In genomic region chr1:6511056-6511455, GRCh38 we compare ENCODE assay signal across 26 cellular contexts. TPM values are rescaled to one million over a fixed set of nuclear protein-coding genes. Genes with fewer than 3 reads are reported as not detected.
DNase-seq lines count a peak whose midpoint lies in the region; ATAC-seq and TF ChIP-seq lines count a peak whose summit lies in the region.
"Had no signal": no experiment of that assay in that cellular context is flagged by ENCODE, and none has a peak within 500 bp of the region (broad histone marks: within the 10 kb centered on the region; RNA-seq: fewer than 3 reads in every experiment).

No MANE protein-coding gene starts in this region.

- peaks cover 15% of the 10 kb centered on the region for H3K27me3 Mint-ChIP-seq in T-helper 17 cell
- H3K27me3 Mint-ChIP-seq in neural crest cell (ENCODE audit: low read depth) = no peaks in the 10 kb centered on the region
- no peaks in the 10 kb centered on the region for H3K27me3 Mint-ChIP-seq in natural killer cell treated with Interleukin-12 subunit alpha and Interleukin-12 subunit beta and Interleukin-15 and Interleukin-18, amount 100 ng/mL, for 72 hours

- DNase-seq in DMS 273 (lab: John Stamatoyannopoulos, UW; ENCODE audit: unreplicated experiment) (peak; percentile 85), NCI-H1092 (lab: John Stamatoyannopoulos, UW) (peak; percentile 80), T-helper 17 cell (no peak), neural crest cell (ENCODE audit: low read depth, low spot score) (no peak), GM03348 (ENCODE audit: low spot score) (no peak), inferior parietal cortex (ENCODE audit: extremely low spot score) (no peak)
- no peak for DNase-seq in natural killer cell treated with Interleukin-12 subunit alpha and Interleukin-12 subunit beta and Interleukin-15 and Interleukin-18, amount 100 ng/mL, for 72 hours (ENCODE audit: low spot score)
- no peak for DNase-seq in central memory CD4-positive, alpha-beta T cell
- DNase-seq: AML-193; Caco-2; CD8-positive, alpha-beta T cell; H9; MM.1S; NCI-H1048; NCI-H1436; NCI-H187 treated with DMSO at 0.1 percent for 48 hours; NK-92 treated with Interleukin-12 subunit alpha and Interleukin-12 subunit beta, amount 100 ng/mL, for 24 hours; PC-9; T1000 had no signal

- H3K4me3 Mint-ChIP-seq in T-helper 17 cell = no peak overlapping the region
- no peak overlapping the region for H3K4me3 Mint-ChIP-seq in neural crest cell
- no peak overlapping the region for H3K4me3 Mint-ChIP-seq in natural killer cell treated with Interleukin-12 subunit alpha and Interleukin-12 subunit beta and Interleukin-15 and Interleukin-18, amount 100 ng/mL, for 72 hours
- H3K4me3 Mint-ChIP-seq: CD8-positive, alpha-beta T cell; GM23338; H9 had no signal

- H3K27ac Mint-ChIP-seq in T-helper 17 cell (peak overlapping the region; percentile 6), neural crest cell (ENCODE audit: unreplicated experiment) (peak overlapping the region; percentile 19)
- H3K27ac Mint-ChIP-seq in natural killer cell treated with Interleukin-12 subunit alpha and Interleukin-12 subunit beta and Interleukin-15 and Interleukin-18, amount 100 ng/mL, for 72 hours = no peak overlapping the region
- H3K27ac Mint-ChIP-seq: CD8-positive, alpha-beta T cell; GM23338; H9 had no signal

- no peaks in the 10 kb centered on the region for H3K36me3 Mint-ChIP-seq in T-helper 17 cell (ENCODE audit: low read depth)
- H3K36me3 Mint-ChIP-seq in neural crest cell (ENCODE audit: low read depth) = no peaks in the 10 kb centered on the region
- H3K36me3 Mint-ChIP-seq in natural killer cell treated with Interleukin-12 subunit alpha and Interleukin-12 subunit beta and Interleukin-15 and Interleukin-18, amount 100 ng/mL, for 72 hours = no peaks in the 10 kb centered on the region
- H3K36me3 Mint-ChIP-seq: CD8-positive, alpha-beta T cell had no signal

- no peak for ATAC-seq in T-helper 17 cell
- no peak for ATAC-seq in natural killer cell treated with Interleukin-12 subunit alpha and Interleukin-12 subunit beta and Interleukin-15 and Interleukin-18, amount 100 ng/mL, for 72 hours
- ATAC-seq: A549; CD8-positive, alpha-beta T cell; Right ventricle myocardium inferior had no signal

- TF ChIP-seq CTCF in neural crest cell (conservative IDR thresholded peaks at IDR 0.05) = no peak

- H3K9me3 ChIP-seq in T-helper 17 cell (ENCODE audit: control insufficient read depth, low read length, poor library complexity, severe bottlenecking) = no peaks in the 10 kb centered on the region
- H3K9me3 ChIP-seq: A549, Caco-2 had no signal

- H3K4me1 Mint-ChIP-seq in T-helper 17 cell (peaks cover 3% of the 10 kb centered on the region), neural crest cell (peaks cover 14% of the 10 kb centered on the region)
- no peaks in the 10 kb centered on the region for H3K4me1 Mint-ChIP-seq in natural killer cell treated with Interleukin-12 subunit alpha and Interleukin-12 subunit beta and Interleukin-15 and Interleukin-18, amount 100 ng/mL, for 72 hours (ENCODE audit: low read depth in 2 of 2)

- H3K9me3 Mint-ChIP-seq in neural crest cell = no peaks in the 10 kb centered on the region
- H3K9me3 Mint-ChIP-seq in natural killer cell treated with Interleukin-12 subunit alpha and Interleukin-12 subunit beta and Interleukin-15 and Interleukin-18, amount 100 ng/mL, for 72 hours = no peaks in the 10 kb centered on the region
- H3K9me3 Mint-ChIP-seq: CD8-positive, alpha-beta T cell; GM23338; H9 had no signal

RNA-seq across cellular contexts. Expression of gene PLEKHG5, which starts 19.6 kb away (rescaled TPM):
- total RNA-seq in T-helper 17 cell (10 to 100 TPM; 10.8 to 12.8 TPM), neural crest cell (28.9 and 31.7 TPM in 2 replicates)
- under 1 TPM; 0.33 to 0.81 TPM for total RNA-seq in natural killer cell treated with Interleukin-12 subunit alpha and Interleukin-12 subunit beta and Interleukin-15 and Interleukin-18, amount 100 ng/mL, for 72 hours

RNA-seq across cellular contexts. Expression of gene NOL9, which starts 43.3 kb away (rescaled TPM):
- 10 to 100 TPM; 62.3 to 77.7 TPM for total RNA-seq in T-helper 17 cell
- 47.2 and 52.4 TPM in 2 replicates for total RNA-seq in neural crest cell
- 10 to 100 TPM; 41.6 to 80.5 TPM for total RNA-seq in natural killer cell treated with Interleukin-12 subunit alpha and Interleukin-12 subunit beta and Interleukin-15 and Interleukin-18, amount 100 ng/mL, for 72 hours

RNA-seq across cellular contexts. Expression of gene TAS1R1, which starts 44.1 kb away (rescaled TPM):
- not detected for total RNA-seq in T-helper 17 cell
- total RNA-seq in neural crest cell = not detected in 2 replicates
- total RNA-seq in natural killer cell treated with Interleukin-12 subunit alpha and Interleukin-12 subunit beta and Interleukin-15 and Interleukin-18, amount 100 ng/mL, for 72 hours = not detected
- total RNA-seq: Caco-2; CD8-positive, alpha-beta T cell; GM23338; H9; NCI-H460; PC-9; Right ventricle myocardium inferior; RPMI7951; SK-MEL-5; T-helper 1 cell treated with Interleukin-12 subunit alpha and Interleukin-12 subunit beta and Interleukin-4 antibody, amounts not matched to agents 30 ng/mL and 1 ng/mL, for 36 hours had no signal

RNA-seq across cellular contexts. Expression of gene TNFRSF25, which starts 45.1 kb away (rescaled TPM):
- total RNA-seq in T-helper 17 cell (100 to 1,000 TPM; 393 to 433 TPM), neural crest cell (23.4 and 26.1 TPM in 2 replicates)
- total RNA-seq in natural killer cell treated with Interleukin-12 subunit alpha and Interleukin-12 subunit beta and Interleukin-15 and Interleukin-18, amount 100 ng/mL, for 72 hours = 100 to 1,000 TPM in 1 of 2 donors, 10 to 100 TPM in 1; 83.6 to 106 TPM

Comparison
In these comparisons a context has a peak if more than half of its experiments do, and no peak if none do; other contexts are left out.
1. DNase-seq: peak in DMS 273 (single experiment) and NCI-H1092 (single experiment); none in T-helper 17 cell (0 of 3), neural crest cell (single experiment), GM03348 (single experiment), natural killer cell treated with Interleukin-12 subunit alpha and Interleukin-12 subunit beta and Interleukin-15 and Interleukin-18, amount 100 ng/mL, for 72 hours (single experiment), inferior parietal cortex (single experiment) and central memory CD4-positive, alpha-beta T cell (single experiment).
2. H3K27ac Mint-ChIP-seq: peak in T-helper 17 cell (single experiment) and neural crest cell (single experiment); none in natural killer cell treated with Interleukin-12 subunit alpha and Interleukin-12 subunit beta and Interleukin-15 and Interleukin-18, amount 100 ng/mL, for 72 hours (0 of 2).
3. RNA of gene PLEKHG5, which starts 19.6 kb away (total RNA-seq): 28.9 to 31.7 TPM in neural crest cell and 10.8 to 12.8 TPM in T-helper 17 cell; 0.33 to 0.81 TPM in natural killer cell treated with Interleukin-12 subunit alpha and Interleukin-12 subunit beta and Interleukin-15 and Interleukin-18, amount 100 ng/mL, for 72 hours; every median in the first group is over 4 times any median in the second.